7 cellular contexts compared by ENCODE assay signal in genomic region chr20:325043-325888, GRCh38. TPM values are rescaled to one million over a fixed set of nuclear protein-coding genes. Genes with fewer than 3 reads are reported as not detected.
DNase-seq lines count a peak whose midpoint lies in the region; ATAC-seq and TF ChIP-seq lines count a peak whose summit lies in the region.

Gene SOX12, plus strand, starts transcription at chr20:325552. Its CDS starts 373 bp downstream, at chr20:325925.

- in situ Hi-C loops in astrocyte of the spinal cord (cut with HindIII; ENCODE audit: low sequenced_read_pairs), result no loop called here

- peak within 1 kb of the TSS; percentile 97 for H3K27ac ChIP-seq in hepatocyte

- H3K9me2 ChIP-seq in hepatocyte (replicated peaks; ENCODE audit: insufficient read depth), result no peaks in the 10 kb centered on the region

- H3K4me2 ChIP-seq in hepatocyte, result peak within 1 kb of the TSS; percentile 97

- H3K27me3 ChIP-seq in hepatocyte, result no peaks in the 10 kb centered on the region

- no peaks in the 10 kb centered on the region for H3K36me3 ChIP-seq in hepatocyte (replicated peaks; ENCODE audit: insufficient read depth, low read depth)

- H3K79me2 ChIP-seq in hepatocyte, result peaks cover 29% of the 10 kb centered on the region

- WGBS in hepatocyte (ENCODE audit: low lambda C conversion rate, missing lambda C conversion rate), result 0% methylated on average over 25 of the region's 106 CpGs

- H3K9me3 ChIP-seq in hepatocyte (ENCODE audit: low read depth), result no peaks in the 10 kb centered on the region

- ATAC-seq in GM18519 (IDR thresholded peaks at IDR 0.05; ENCODE audit: low FRiP score, unreplicated experiment) (peak; percentile 59), HG03039 (IDR thresholded peaks at IDR 0.05; ENCODE audit: unreplicated experiment) (peak; percentile 71)

- H3K4me3 ChIP-seq in astrocyte of the spinal cord (ENCODE audit: low read depth, low read length), result peak within 1 kb of the TSS; percentile 82
- peak within 1 kb of the TSS; percentile 80 for H3K4me3 ChIP-seq in hepatocyte
- peak within 1 kb of the TSS; percentile 88 for H3K4me3 ChIP-seq in retinal pigment epithelial cell (ENCODE audit: low read length)

- peak within 1 kb of the TSS; percentile 72 for H2AFZ ChIP-seq in hepatocyte

- peaks cover 29% of the 10 kb centered on the region for H4K20me1 ChIP-seq in hepatocyte (ENCODE audit: insufficient read depth, poor library complexity, severe bottlenecking)

- DNase-seq in NCI-H2081 (lab: John Stamatoyannopoulos, UW) (peak; percentile 91 to 93), T1000 (lab: John Stamatoyannopoulos, UW) (peak; percentile 55), astrocyte of the spinal cord (ENCODE audit: low read depth, low spot score) (peak; percentile 94), hepatocyte (ENCODE audit: low spot score) (peak; percentile 98), retinal pigment epithelial cell (ENCODE audit: low read depth) (no peak)

- no peak for TF ChIP-seq CTCF in astrocyte of the spinal cord (IDR thresholded peaks at IDR 0.05; ENCODE audit: low read depth, low read length)
- TF ChIP-seq CTCF in hepatocyte (IDR thresholded peaks at IDR 0.05; ENCODE audit: poor library complexity), result no peak
- TF ChIP-seq CTCF in retinal pigment epithelial cell (conservative IDR thresholded peaks at IDR 0.05; ENCODE audit: low read depth, low read length), result no peak

- peaks cover 5% of the 10 kb centered on the region for H3K4me1 ChIP-seq in hepatocyte (ENCODE audit: insufficient read depth)

RNA-seq across cellular contexts. Expression of gene SOX12, which starts in this region (rescaled TPM):
- 6.3 and 6.9 TPM in 2 replicates for total RNA-seq in hepatocyte
- 15.4 and 16.2 TPM in 2 replicates for polyA plus RNA-seq in hepatocyte
